ENCODE assay signal across 10 cellular contexts in genomic region chr4:24793219-24794005, GRCh38. TPM values are rescaled to one million over a fixed set of nuclear protein-coding genes. Genes with fewer than 3 reads are reported as not detected.
DNase-seq lines count a peak whose midpoint lies in the region; ATAC-seq, FAIRE-seq and TF ChIP-seq lines count a peak whose summit lies in the region.
"Had no signal": no experiment of that assay in that cellular context is flagged by ENCODE, and none has a peak within 500 bp of the region (broad histone marks: within the 10 kb centered on the region; RNA-seq: fewer than 3 reads in every experiment).

No MANE protein-coding gene starts in this region.

- TF ChIP-seq CTCF in AG09309 (IDR thresholded peaks at IDR 0.05; ENCODE audit: control insufficient read depth, insufficient read depth, low read depth, low read length, missing control alignments) (peak; percentile 31), HFFc6 (IDR thresholded peaks at IDR 0.05) (peak; percentile 70), MCF 10A (IDR thresholded peaks at IDR 0.05; ENCODE audit: unreplicated experiment) (peak; percentile 52)

- FAIRE-seq in GM19239 (lab: Jason Lieb, UNC), result no peak

- POLR2A ChIA-PET in MCF 10A (lab: Yijun Ruan, JAX), result interaction anchor here (0.5 to 1.3 kb wide), 9 partner anchors 14 to 1004 kb away, joined by 3 to 4 read pairs (median 3); partner anchors contain the start of gene DHX15

- H3K4me3 Mint-ChIP-seq in HFFc6 (no peak overlapping the region), MCF 10A (ENCODE audit: unreplicated experiment) (no peak overlapping the region)
- H3K4me3 Mint-ChIP-seq in activated T-helper 2 cell treated with anti-CD3 and anti-CD28 coated beads, Interferon-gamma antibody, Interleukin-2, Interleukin-4, amounts not matched to agents 10 μg/mL and 5 μg/mL and 100 μg/mL, durations not matched to agents 14 hours and 24 hours and 36 hours (ENCODE audit: low read depth), result no peak overlapping the region
- H3K4me3 Mint-ChIP-seq: activated T-helper 1 cell treated with anti-CD3 and anti-CD28 coated beads, Interleukin-12 subunit alpha, Interleukin-12 subunit beta, Interleukin-2, Interleukin-4 antibody, amounts not matched to agents 30 ng/mL and 10 ng/mL and 1 ng/mL, durations not matched to agents 14 hours and 24 hours and 36 hours had no signal

- peaks cover 3% of the 10 kb centered on the region for H3K27me3 Mint-ChIP-seq in HFFc6 (ENCODE audit: insufficient read depth)
- no peaks in the 10 kb centered on the region for H3K27me3 Mint-ChIP-seq in MCF 10A (ENCODE audit: insufficient read depth, unreplicated experiment)
- H3K27me3 Mint-ChIP-seq in activated T-helper 2 cell treated with anti-CD3 and anti-CD28 coated beads, Interferon-gamma antibody, Interleukin-2, Interleukin-4, amounts not matched to agents 10 μg/mL and 5 μg/mL and 100 μg/mL, durations not matched to agents 14 hours and 24 hours and 36 hours (ENCODE audit: low read depth), result peaks cover 2% of the 10 kb centered on the region

- H3K27ac Mint-ChIP-seq in HFFc6 (peak overlapping the region; percentile 51; the same call in 1 of the 2 replicates), MCF 10A (ENCODE audit: low read depth, unreplicated experiment) (no peak overlapping the region)
- no peak overlapping the region for H3K27ac Mint-ChIP-seq in activated T-helper 2 cell treated with anti-CD3 and anti-CD28 coated beads, Interferon-gamma antibody, Interleukin-2, Interleukin-4, amounts not matched to agents 10 μg/mL and 5 μg/mL and 100 μg/mL, durations not matched to agents 14 hours and 24 hours and 36 hours
- H3K27ac Mint-ChIP-seq: activated T-helper 1 cell treated with anti-CD3 and anti-CD28 coated beads, Interleukin-12 subunit alpha, Interleukin-12 subunit beta, Interleukin-2, Interleukin-4 antibody, amounts not matched to agents 30 ng/mL and 10 ng/mL and 1 ng/mL, durations not matched to agents 14 hours and 24 hours and 36 hours had no signal

- H3K4me3 ChIP-seq in AG09309 (ENCODE audit: control insufficient read depth, low read depth, low read length), result no peak overlapping the region

- no TSS peak for BruUV-seq in MCF 10A (replicated peaks; lab: Mats Ljungman, UMichigan)

- H3K36me3 Mint-ChIP-seq in HFFc6 (ENCODE audit: low read depth), result no peaks in the 10 kb centered on the region
- no peaks in the 10 kb centered on the region for H3K36me3 Mint-ChIP-seq in MCF 10A (ENCODE audit: insufficient read depth, unreplicated experiment)
- no peaks in the 10 kb centered on the region for H3K36me3 Mint-ChIP-seq in activated T-helper 2 cell treated with anti-CD3 and anti-CD28 coated beads, Interferon-gamma antibody, Interleukin-2, Interleukin-4, amounts not matched to agents 10 μg/mL and 5 μg/mL and 100 μg/mL, durations not matched to agents 14 hours and 24 hours and 36 hours (ENCODE audit: low read depth)

- intact Hi-C loops in MCF 10A (cut with micrococcal nuclease), result loop anchor here (1.0 kb wide), 3 partner anchors 57 to 305 kb away; no protein-coding TSS in a partner anchor
- intact Hi-C loops in activated T-helper 2 cell treated with anti-CD3 and anti-CD28 coated beads, Interferon-gamma antibody, Interleukin-2, Interleukin-4, amounts not matched to agents 10 μg/mL and 5 μg/mL and 100 μg/mL, durations not matched to agents 14 hours and 24 hours and 36 hours (cut with micrococcal nuclease), result no loop called here

- ATAC-seq in GM18907 (IDR thresholded peaks at IDR 0.05; ENCODE audit: unreplicated experiment), result no peak
- ATAC-seq: stimulated activated naive CD8-positive, alpha-beta T cell treated with anti-CD3 and anti-CD28 coated beads, Interleukin-15, Interleukin-2, amounts not matched to agents 100 U/mL and 50 U/mL, for 24 hours had no signal

- H3K4me1 Mint-ChIP-seq in HFFc6 (ENCODE audit: low read depth) (peaks cover 28% of the 10 kb centered on the region), MCF 10A (ENCODE audit: insufficient read depth, unreplicated experiment) (no peaks in the 10 kb centered on the region)
- H3K4me1 Mint-ChIP-seq in activated T-helper 2 cell treated with anti-CD3 and anti-CD28 coated beads, Interferon-gamma antibody, Interleukin-2, Interleukin-4, amounts not matched to agents 10 μg/mL and 5 μg/mL and 100 μg/mL, durations not matched to agents 14 hours and 24 hours and 36 hours (ENCODE audit: low read depth), result no peaks in the 10 kb centered on the region

- DNase-seq in AG09309 (ENCODE audit: low read depth) (no peak), HFFc6 (peak; percentile 10), MCF 10A (ENCODE audit: unreplicated experiment) (peak; percentile 54), lung microvascular endothelial cell (ENCODE audit: low read depth in 2 of 2) (peak; percentile 3 to 28), SKM-1 treated with dmso at 0.1 percent for 144 hours (lab: John Stamatoyannopoulos, UW; ENCODE audit: unreplicated experiment) (no peak), GM19239 (ENCODE audit: insufficient read length, low spot score) (no peak)
- no peak for DNase-seq in activated T-helper 2 cell treated with anti-CD3 and anti-CD28 coated beads, Interferon-gamma antibody, Interleukin-2, Interleukin-4, amounts not matched to agents 10 μg/mL and 5 μg/mL and 100 μg/mL, durations not matched to agents 14 hours and 24 hours and 36 hours (ENCODE audit: low spot score)
- DNase-seq: stimulated activated naive CD8-positive, alpha-beta T cell treated with anti-CD3 and anti-CD28 coated beads, Interleukin-15, Interleukin-2, amounts not matched to agents 100 U/mL and 50 U/mL, for 24 hours had no signal

- H3K9me3 Mint-ChIP-seq in HFFc6 (no peaks in the 10 kb centered on the region; the same call in 1 of the 2 replicates), MCF 10A (ENCODE audit: unreplicated experiment) (no peaks in the 10 kb centered on the region)
- H3K9me3 Mint-ChIP-seq in activated T-helper 2 cell treated with anti-CD3 and anti-CD28 coated beads, Interferon-gamma antibody, Interleukin-2, Interleukin-4, amounts not matched to agents 10 μg/mL and 5 μg/mL and 100 μg/mL, durations not matched to agents 14 hours and 24 hours and 36 hours, result peaks cover under 1% of the 10 kb centered on the region

- CTCF ChIA-PET in MCF 10A (lab: Yijun Ruan, JAX), result interaction anchor here (0.6 to 3.3 kb wide), 27 partner anchors 8 to 615 kb away, joined by 3 to 14 read pairs (median 4); no protein-coding TSS in a partner anchor

RNA-seq across cellular contexts. Expression of gene SOD3, which starts 2.0 kb away (rescaled TPM):
- total RNA-seq in HFFc6 (2021; fragmentation: NEBNext Ultra II Directional; extraction: Animal tissue kit (Norgen Biotek cat#: 25700)), result 10 to 100 TPM; 13.9 to 18.5 (median 16.9) TPM
- total RNA-seq in MCF 10A (2022) (not detected in 2 replicates), lung microvascular endothelial cell (0.20 TPM in 1 of 2 replicates, not detected in the other)
- not detected in 2 replicates for total RNA-seq in activated T-helper 2 cell treated with anti-CD3 and anti-CD28 coated beads, Interferon-gamma antibody, Interleukin-2, Interleukin-4, amounts not matched to agents 10 μg/mL and 5 μg/mL and 100 μg/mL, durations not matched to agents 14 hours and 24 hours and 36 hours
- total RNA-seq: activated T-helper 1 cell treated with anti-CD3 and anti-CD28 coated beads, Interleukin-12 subunit alpha, Interleukin-12 subunit beta, Interleukin-2, Interleukin-4 antibody, amounts not matched to agents 30 ng/mL and 10 ng/mL and 1 ng/mL, durations not matched to agents 14 hours and 24 hours and 36 hours had no signal

Comparison
In these comparisons a context has a peak if more than half of its experiments do, and no peak if none do; other contexts are left out.
1. DNase-seq: peak in HFFc6 (single experiment), MCF 10A (single experiment) and lung microvascular endothelial cell (2 of 2); none in AG09309 (single experiment), SKM-1 treated with dmso at 0.1 percent for 144 hours (single experiment), activated T-helper 2 cell treated with anti-CD3 and anti-CD28 coated beads, Interferon-gamma antibody, Interleukin-2, Interleukin-4, amounts not matched to agents 10 μg/mL and 5 μg/mL and 100 μg/mL, durations not matched to agents 14 hours and 24 hours and 36 hours (single experiment) and GM19239 (single experiment).
2. RNA of gene SOD3, which starts 2.0 kb away (total RNA-seq): 13.9 to 18.5 TPM in HFFc6; 0.20 TPM in lung microvascular endothelial cell, not detected in MCF 10A and not detected in activated T-helper 2 cell treated with anti-CD3 and anti-CD28 coated beads, Interferon-gamma antibody, Interleukin-2, Interleukin-4, amounts not matched to agents 10 μg/mL and 5 μg/mL and 100 μg/mL, durations not matched to agents 14 hours and 24 hours and 36 hours; every median in the first group is over 10 times any median in the second.
3. Peak in every context shown above with its lines, with median percentiles within 50 percentile points of each other: CTCF ChIP-seq.